Comparison of ENCODE assay signal across 17 cellular contexts in the genomic region with DNA sequence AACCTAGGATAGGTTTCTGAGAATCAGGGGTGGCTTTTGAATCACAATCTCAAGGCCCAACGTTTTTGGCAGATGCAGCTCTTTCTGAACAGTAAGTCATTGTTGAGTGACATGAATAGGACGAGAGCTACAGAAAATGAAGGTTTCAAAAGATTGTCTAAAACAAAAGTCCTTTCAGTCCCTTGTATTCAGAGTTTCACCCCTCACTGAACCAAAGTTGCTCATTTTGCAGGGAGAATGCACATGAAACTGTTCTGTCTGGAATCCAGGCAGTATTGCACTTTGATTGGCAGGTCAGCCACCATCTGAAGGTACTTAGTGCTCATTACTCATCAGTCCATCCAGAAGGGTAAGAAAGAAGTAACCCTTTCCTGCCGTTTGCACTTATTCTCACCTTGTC. TPM values are rescaled to one million over a fixed set of nuclear protein-coding genes. Genes with fewer than 3 reads are reported as not detected.
DNase-seq lines count a peak whose midpoint lies in the region; ATAC-seq, FAIRE-seq and TF ChIP-seq lines count a peak whose summit lies in the region.
"Had no signal": no experiment of that assay in that cellular context is flagged by ENCODE, and none has a peak within 500 bp of the region (broad histone marks: within the 10 kb centered on the region; RNA-seq: fewer than 3 reads in every experiment).

No MANE protein-coding gene starts in this region.

- POLR2A ChIA-PET in activated CD4-positive, alpha-beta memory T cell treated with anti-CD3 and anti-CD28 coated beads for 36 hours (lab: Charles Lee) = interaction anchor here (1.5 kb wide), 1 partner anchor 21 kb away, joined by 4 read pairs; no protein-coding TSS in a partner anchor
- POLR2A ChIA-PET in activated CD4-positive, alpha-beta memory T cell treated with anti-CD3 and anti-CD28 coated beads, Interleukin-2, amount 10 ng/mL, durations not matched to agents 7 days and 5 days (lab: Charles Lee) = interaction anchor here (1.0 to 2.4 kb wide), 4 partner anchors 23 to 96 kb away, joined by 3 to 13 read pairs (median 4); a partner anchor contains a TSS

- no peaks in the 10 kb centered on the region for H3K9me3 ChIP-seq in astrocyte (ENCODE audit: insufficient read depth, low read depth, low read length)

- intact Hi-C loops in activated CD4-positive, alpha-beta memory T cell treated with anti-CD3 and anti-CD28 coated beads for 36 hours (cut with micrococcal nuclease) = loop anchor here (1.0 kb wide), 1 partner anchor 22 kb away; no protein-coding TSS in a partner anchor

- no peaks in the 10 kb centered on the region for H3K36me3 ChIP-seq in astrocyte (ENCODE audit: insufficient read depth, low read length)

- H3K27ac Mint-ChIP-seq in activated CD4-positive, alpha-beta memory T cell treated with anti-CD3 and anti-CD28 coated beads for 36 hours = peak overlapping the region; percentile 44
- H3K27ac Mint-ChIP-seq in activated CD4-positive, alpha-beta memory T cell treated with anti-CD3 and anti-CD28 coated beads, Interleukin-2, amount 10 ng/mL, durations not matched to agents 7 days and 5 days = no peak overlapping the region
- peak overlapping the region; percentile 80 for H3K27ac Mint-ChIP-seq in astrocyte (ENCODE audit: unreplicated experiment)
- H3K27ac Mint-ChIP-seq: activated CD8-positive, alpha-beta T cell treated with anti-CD3 and anti-CD28 coated beads, Interleukin-2, amount 10 ng/mL, durations not matched to agents 7 days and 5 days had no signal

- no peak overlapping the region for H3K4me3 Mint-ChIP-seq in activated CD4-positive, alpha-beta memory T cell treated with anti-CD3 and anti-CD28 coated beads for 36 hours
- H3K4me3 Mint-ChIP-seq in activated CD4-positive, alpha-beta memory T cell treated with anti-CD3 and anti-CD28 coated beads, Interleukin-2, amount 10 ng/mL, durations not matched to agents 7 days and 5 days = no peak overlapping the region
- H3K4me3 Mint-ChIP-seq in astrocyte (ENCODE audit: unreplicated experiment) = no peak overlapping the region
- H3K4me3 Mint-ChIP-seq: activated CD8-positive, alpha-beta T cell treated with anti-CD3 and anti-CD28 coated beads, Interleukin-2, amount 10 ng/mL, durations not matched to agents 7 days and 5 days had no signal

- no peak for FAIRE-seq in astrocyte (lab: Jason Lieb, UNC)
- FAIRE-seq: A204.1 had no signal

- CTCF ChIA-PET in activated CD4-positive, alpha-beta memory T cell treated with anti-CD3 and anti-CD28 coated beads for 36 hours (lab: Charles Lee) = interaction anchor here (0.7 to 1.5 kb wide), 2 partner anchors 94 to 95 kb away, joined by 3 to 5 read pairs; no protein-coding TSS in a partner anchor
- CTCF ChIA-PET in activated CD4-positive, alpha-beta memory T cell treated with anti-CD3 and anti-CD28 coated beads, Interleukin-2, amount 10 ng/mL, durations not matched to agents 7 days and 5 days (lab: Charles Lee) = interaction anchor here (1.1 kb wide), 2 partner anchors 10 to 25 kb away, joined by 3 read pairs; no protein-coding TSS in a partner anchor

- no peak for TF ChIP-seq CTCF in astrocyte (IDR thresholded peaks at IDR 0.05; ENCODE audit: insufficient read depth, low read depth, low read length)

- H4K20me1 ChIP-seq in astrocyte (ENCODE audit: insufficient read depth, low read length) = no peaks in the 10 kb centered on the region

- no peak for ATAC-seq in HG03520 (IDR thresholded peaks at IDR 0.05; ENCODE audit: unreplicated experiment)
- ATAC-seq: activated CD8-positive, alpha-beta T cell treated with anti-CD3 and anti-CD28 coated beads, Interleukin-2, amount 10 ng/mL, durations not matched to agents 7 days and 5 days had no signal

- H3K27ac ChIP-seq in astrocyte (ENCODE audit: low read depth, low read length) = no peak overlapping the region

- H3K27me3 ChIP-seq in astrocyte (ENCODE audit: insufficient read depth, low read length) = peaks cover 11% of the 10 kb centered on the region

- no peak overlapping the region for H2AFZ ChIP-seq in astrocyte (ENCODE audit: low read depth, low read length)

- H3K79me2 ChIP-seq in astrocyte (ENCODE audit: insufficient read depth, low read length) = no peaks in the 10 kb centered on the region

- H3K27me3 Mint-ChIP-seq in activated CD4-positive, alpha-beta memory T cell treated with anti-CD3 and anti-CD28 coated beads for 36 hours = no peaks in the 10 kb centered on the region
- H3K27me3 Mint-ChIP-seq in activated CD4-positive, alpha-beta memory T cell treated with anti-CD3 and anti-CD28 coated beads, Interleukin-2, amount 10 ng/mL, durations not matched to agents 7 days and 5 days = peaks cover 2% of the 10 kb centered on the region
- peaks cover 6% of the 10 kb centered on the region for H3K27me3 Mint-ChIP-seq in astrocyte (ENCODE audit: low read depth, unreplicated experiment)

- H3K4me3 ChIP-seq in astrocyte (ENCODE audit: insufficient read depth, low read depth, low read length) = no peak overlapping the region

- H3K36me3 Mint-ChIP-seq in activated CD4-positive, alpha-beta memory T cell treated with anti-CD3 and anti-CD28 coated beads for 36 hours = peaks cover 5% of the 10 kb centered on the region
- peaks cover 16% of the 10 kb centered on the region for H3K36me3 Mint-ChIP-seq in activated CD4-positive, alpha-beta memory T cell treated with anti-CD3 and anti-CD28 coated beads, Interleukin-2, amount 10 ng/mL, durations not matched to agents 7 days and 5 days (ENCODE audit: low read depth)
- no peaks in the 10 kb centered on the region for H3K36me3 Mint-ChIP-seq in astrocyte (ENCODE audit: low read depth, unreplicated experiment)

- no peak overlapping the region for H3K4me2 ChIP-seq in astrocyte (ENCODE audit: low read length)

- H3K4me1 Mint-ChIP-seq in activated CD4-positive, alpha-beta memory T cell treated with anti-CD3 and anti-CD28 coated beads for 36 hours (ENCODE audit: low read depth) = peaks cover 33% of the 10 kb centered on the region
- H3K4me1 Mint-ChIP-seq in activated CD4-positive, alpha-beta memory T cell treated with anti-CD3 and anti-CD28 coated beads, Interleukin-2, amount 10 ng/mL, durations not matched to agents 7 days and 5 days = peaks cover 32% of the 10 kb centered on the region
- peaks cover 23% of the 10 kb centered on the region for H3K4me1 Mint-ChIP-seq in astrocyte (ENCODE audit: low read depth, unreplicated experiment)

- H3K9ac ChIP-seq in astrocyte (ENCODE audit: low read length) = no peak overlapping the region

- peaks cover 13% of the 10 kb centered on the region for H3K9me3 Mint-ChIP-seq in activated CD4-positive, alpha-beta memory T cell treated with anti-CD3 and anti-CD28 coated beads for 36 hours
- peaks cover 14% of the 10 kb centered on the region for H3K9me3 Mint-ChIP-seq in activated CD4-positive, alpha-beta memory T cell treated with anti-CD3 and anti-CD28 coated beads, Interleukin-2, amount 10 ng/mL, durations not matched to agents 7 days and 5 days
- peaks cover 20% of the 10 kb centered on the region for H3K9me3 Mint-ChIP-seq in astrocyte (ENCODE audit: unreplicated experiment)

- no peaks in the 10 kb centered on the region for H3K4me1 ChIP-seq in astrocyte (ENCODE audit: insufficient read depth, low read length)

- DNase-seq in activated CD4-positive, alpha-beta memory T cell treated with anti-CD3 and anti-CD28 coated beads for 36 hours = no peak
- DNase-seq in activated CD4-positive, alpha-beta memory T cell treated with anti-CD3 and anti-CD28 coated beads, Interleukin-2, amount 10 ng/mL, durations not matched to agents 7 days and 5 days = no peak
- DNase-seq in astrocyte (ENCODE audit: low read depth) = peak; percentile 27
- DNase-seq in glomerular visceral epithelial cell (ENCODE audit: extremely low spot score) = peak; percentile 24
- DNase-seq in superior temporal gyrus (ENCODE audit: extremely low spot score) = peak; percentile 80
- no peak for DNase-seq in OCI-M2 (lab: John Stamatoyannopoulos, UW; ENCODE audit: unreplicated experiment)
- DNase-seq in iPS-NIHi11 (ENCODE audit: low spot score) = no peak
- DNase-seq: activated CD8-positive, alpha-beta T cell treated with anti-CD3 and anti-CD28 coated beads, Interleukin-2, amount 10 ng/mL, durations not matched to agents 7 days and 5 days; activated gamma-delta T cell treated with Interleukin-2 at 50 U/mL for 16 hours; effector CD8-positive, alpha-beta T cell; KBM-7; NCI-H1417 treated with DMSO at 0.1 percent for 48 hours; NCI-H2227 treated with DMSO at 0.1 percent for 48 hours; stimulated activated CD4-positive, alpha-beta T cell treated with anti-CD3 and anti-CD28 coated beads, Interleukin-12 subunit alpha, Interleukin-12 subunit beta, amount 100 ng/mL, for 4 hours had no signal

RNA-seq across cellular contexts. Expression of a gene that starts 24.1 kb away (rescaled TPM):
- 100 to 1,000 TPM; 167 to 174 TPM for total RNA-seq in activated CD4-positive, alpha-beta memory T cell treated with anti-CD3 and anti-CD28 coated beads for 36 hours
- total RNA-seq in activated CD4-positive, alpha-beta memory T cell treated with anti-CD3 and anti-CD28 coated beads, Interleukin-2, amount 10 ng/mL, durations not matched to agents 7 days and 5 days = 100 to 1,000 TPM; 200 to 208 TPM
- total RNA-seq in astrocyte = 0.50 and 1.4 TPM in 2 replicates
- total RNA-seq: G401 had no signal

Comparison
In these comparisons a context has a peak if more than half of its experiments do, and no peak if none do; other contexts are left out.
1. DNase-seq: peak in astrocyte (single experiment), glomerular visceral epithelial cell (single experiment) and superior temporal gyrus (single experiment); none in activated CD4-positive, alpha-beta memory T cell treated with anti-CD3 and anti-CD28 coated beads for 36 hours (single experiment), activated CD4-positive, alpha-beta memory T cell treated with anti-CD3 and anti-CD28 coated beads, Interleukin-2, amount 10 ng/mL, durations not matched to agents 7 days and 5 days (single experiment), OCI-M2 (single experiment) and iPS-NIHi11 (single experiment).
2. RNA of a gene that starts 24.1 kb away (total RNA-seq): 200 to 208 TPM in activated CD4-positive, alpha-beta memory T cell treated with anti-CD3 and anti-CD28 coated beads, Interleukin-2, amount 10 ng/mL, durations not matched to agents 7 days and 5 days and 167 to 174 TPM in activated CD4-positive, alpha-beta memory T cell treated with anti-CD3 and anti-CD28 coated beads for 36 hours; 0.50 to 1.4 TPM in astrocyte; every median in the first group is over 10 times any median in the second.